In the genomic region with DNA sequence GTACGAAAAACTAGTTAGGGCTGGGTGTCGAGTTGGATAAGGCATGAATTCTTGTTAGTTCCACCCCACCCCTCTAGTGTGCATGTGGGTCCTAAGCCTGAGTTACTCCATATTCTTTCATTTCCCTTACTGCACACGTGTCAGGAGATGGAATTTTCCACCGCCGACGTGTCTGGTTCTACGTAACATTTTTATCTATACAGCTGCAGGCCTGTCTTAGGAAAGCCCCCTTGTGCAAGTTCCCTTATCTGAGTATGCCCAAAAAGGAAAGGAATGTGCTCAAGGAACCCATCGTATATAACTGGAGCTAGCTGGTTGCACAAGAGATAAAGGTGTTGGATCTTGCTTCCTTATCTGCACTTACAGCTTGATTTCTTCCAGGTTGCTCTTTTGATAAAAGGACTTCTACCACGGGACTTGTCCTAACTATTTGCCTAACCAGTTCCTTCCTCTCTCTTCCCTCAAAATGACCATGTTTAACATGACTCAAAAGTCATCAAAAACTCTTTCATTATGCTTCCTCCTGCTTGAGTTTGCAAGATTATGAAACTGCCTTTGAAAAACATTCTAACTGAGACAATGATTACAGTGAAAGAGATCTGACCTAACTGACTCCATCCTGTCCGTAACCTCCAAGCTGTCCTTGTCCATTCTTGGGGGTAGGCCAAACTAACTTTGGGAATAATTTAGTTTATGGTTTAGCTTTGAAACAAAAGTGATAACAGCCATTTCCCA, we compare ENCODE assay signal across 1 cellular context.
TF ChIP-seq lines count a peak whose summit lies in the region.

No MANE protein-coding gene starts in this region.

TF ChIP-seq in HepG2, 621 proteins besides CTCF, POLR2A, EP300 and RAD21 (continued from another document and continues in another):
- TF ChIP-seq, protein P1, sequence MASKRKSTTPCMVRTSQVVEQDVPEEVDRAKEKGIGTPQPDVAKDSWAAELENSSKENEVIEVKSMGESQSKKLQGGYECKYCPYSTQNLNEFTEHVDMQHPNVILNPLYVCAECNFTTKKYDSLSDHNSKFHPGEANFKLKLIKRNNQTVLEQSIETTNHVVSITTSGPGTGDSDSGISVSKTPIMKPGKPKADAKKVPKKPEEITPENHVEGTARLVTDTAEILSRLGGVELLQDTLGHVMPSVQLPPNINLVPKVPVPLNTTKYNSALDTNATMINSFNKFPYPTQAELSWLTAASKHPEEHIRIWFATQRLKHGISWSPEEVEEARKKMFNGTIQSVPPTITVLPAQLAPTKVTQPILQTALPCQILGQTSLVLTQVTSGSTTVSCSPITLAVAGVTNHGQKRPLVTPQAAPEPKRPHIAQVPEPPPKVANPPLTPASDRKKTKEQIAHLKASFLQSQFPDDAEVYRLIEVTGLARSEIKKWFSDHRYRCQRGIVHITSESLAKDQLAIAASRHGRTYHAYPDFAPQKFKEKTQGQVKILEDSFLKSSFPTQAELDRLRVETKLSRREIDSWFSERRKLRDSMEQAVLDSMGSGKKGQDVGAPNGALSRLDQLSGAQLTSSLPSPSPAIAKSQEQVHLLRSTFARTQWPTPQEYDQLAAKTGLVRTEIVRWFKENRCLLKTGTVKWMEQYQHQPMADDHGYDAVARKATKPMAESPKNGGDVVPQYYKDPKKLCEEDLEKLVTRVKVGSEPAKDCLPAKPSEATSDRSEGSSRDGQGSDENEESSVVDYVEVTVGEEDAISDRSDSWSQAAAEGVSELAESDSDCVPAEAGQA (IDR thresholded peaks at IDR 0.05; ENCODE audit: low read depth) = no peak
- TF ChIP-seq, protein P1 (CRISPR knock-in tag; IDR thresholded peaks at IDR 0.05; ENCODE audit: borderline replicate concordance) = peak; percentile 77; the same call in 1 of the 2 replicates
- TF ChIP-seq ZBTB26 (CRISPR knock-in tag; IDR thresholded peaks at IDR 0.05; ENCODE audit: borderline replicate concordance) (0 out of 2 replicates have a peak, but pooled peaks have one; percentile 37), ZNF251 (CRISPR knock-in tag; IDR thresholded peaks at IDR 0.05) (no peak), ARNT (IDR thresholded peaks at IDR 0.05) (no peak), ZBTB21 (CRISPR knock-in tag; IDR thresholded peaks at IDR 0.05) (peak; percentile 46; the same call in 1 of the 2 replicates), HOXA5 (CRISPR knock-in tag; IDR thresholded peaks at IDR 0.05) (peak; percentile 79; the same call in 1 of the 2 replicates), IKZF4 (CRISPR knock-in tag; IDR thresholded peaks at IDR 0.05; ENCODE audit: borderline replicate concordance, low read depth, not compliant biosample characterization) (peak; percentile 17), CEBPB (IDR thresholded peaks at IDR 0.05; ENCODE audit: borderline replicate concordance, low read depth, low read length) (peak; percentile 95), FOXP1 (IDR thresholded peaks at IDR 0.05) (no peak), FOXP1 (CRISPR knock-in tag; IDR thresholded peaks at IDR 0.05) (peak; percentile 56), ZNF782 (CRISPR knock-in tag; IDR thresholded peaks at IDR 0.05; ENCODE audit: borderline replicate concordance) (no peak), ARHGAP35 (CRISPR knock-in tag; IDR thresholded peaks at IDR 0.05; ENCODE audit: borderline replicate concordance) (no peak), DMAP1 (CRISPR knock-in tag; IDR thresholded peaks at IDR 0.05) (peak; percentile 55), CREB1 (IDR thresholded peaks at IDR 0.05) (peak; percentile 47; the same call in 1 of the 2 replicates), CREB1 (CRISPR knock-in tag; IDR thresholded peaks at IDR 0.05) (peak; percentile 88), SOX6 (IDR thresholded peaks at IDR 0.05) (no peak), SOX6 (CRISPR knock-in tag; IDR thresholded peaks at IDR 0.05) (peak; percentile 94), ZNF10 (CRISPR knock-in tag; IDR thresholded peaks at IDR 0.05; ENCODE audit: borderline replicate concordance, low read depth) (no peak), POLR2AphosphoS2 (IDR thresholded peaks at IDR 0.05; ENCODE audit: low read depth, low read length) (no peak), HNRNPLL (IDR thresholded peaks at IDR 0.05; ENCODE audit: low read depth, low read length, poor library complexity, severe bottlenecking) (no peak), FOXJ3 (CRISPR knock-in tag; IDR thresholded peaks at IDR 0.05; ENCODE audit: borderline replicate concordance) (peak; percentile 95; the same call in 1 of the 2 replicates), HDAC1 (CRISPR knock-in tag; IDR thresholded peaks at IDR 0.05) (peak; percentile 32; the same call in 1 of the 2 replicates), KLF15 (CRISPR knock-in tag; IDR thresholded peaks at IDR 0.05; ENCODE audit: borderline replicate concordance) (no peak), ZNF503 (CRISPR knock-in tag; IDR thresholded peaks at IDR 0.05) (peak; percentile 87), ZNF121 (CRISPR knock-in tag; IDR thresholded peaks at IDR 0.05) (peak; percentile 59; the same call in 1 of the 2 replicates), RBAK (CRISPR knock-in tag; IDR thresholded peaks at IDR 0.05) (peak; percentile 7; the same call in 1 of the 2 replicates), ATF7-NPFF (CRISPR knock-in tag; IDR thresholded peaks at IDR 0.05; ENCODE audit: low read depth) (no peak), RAD51 (IDR thresholded peaks at IDR 0.05; ENCODE audit: borderline replicate concordance) (no peak), ZFY (CRISPR knock-in tag; IDR thresholded peaks at IDR 0.05) (peak; percentile 53; the same call in 1 of the 2 replicates), ZNF552 (CRISPR knock-in tag; IDR thresholded peaks at IDR 0.05; ENCODE audit: borderline replicate concordance) (0 out of 2 replicates have a peak, but pooled peaks have one; percentile 29), ZMYM4 (CRISPR knock-in tag; IDR thresholded peaks at IDR 0.05) (peak; percentile 93), FLYWCH1 (CRISPR knock-in tag; IDR thresholded peaks at IDR 0.05) (0 out of 2 replicates have a peak, but pooled peaks have one; percentile 29), EHMT2 (IDR thresholded peaks at IDR 0.05; ENCODE audit: borderline replicate concordance, low read depth, low read length) (peak; percentile 78; the same call in 1 of the 2 replicates)
- TF ChIP-seq, protein P2, sequence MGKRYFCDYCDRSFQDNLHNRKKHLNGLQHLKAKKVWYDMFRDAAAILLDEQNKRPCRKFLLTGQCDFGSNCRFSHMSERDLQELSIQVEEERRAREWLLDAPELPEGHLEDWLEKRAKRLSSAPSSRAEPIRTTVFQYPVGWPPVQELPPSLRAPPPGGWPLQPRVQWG (CRISPR knock-in tag; IDR thresholded peaks at IDR 0.05; ENCODE audit: borderline replicate concordance, low read depth) = no peak
- TF ChIP-seq, protein P3, sequence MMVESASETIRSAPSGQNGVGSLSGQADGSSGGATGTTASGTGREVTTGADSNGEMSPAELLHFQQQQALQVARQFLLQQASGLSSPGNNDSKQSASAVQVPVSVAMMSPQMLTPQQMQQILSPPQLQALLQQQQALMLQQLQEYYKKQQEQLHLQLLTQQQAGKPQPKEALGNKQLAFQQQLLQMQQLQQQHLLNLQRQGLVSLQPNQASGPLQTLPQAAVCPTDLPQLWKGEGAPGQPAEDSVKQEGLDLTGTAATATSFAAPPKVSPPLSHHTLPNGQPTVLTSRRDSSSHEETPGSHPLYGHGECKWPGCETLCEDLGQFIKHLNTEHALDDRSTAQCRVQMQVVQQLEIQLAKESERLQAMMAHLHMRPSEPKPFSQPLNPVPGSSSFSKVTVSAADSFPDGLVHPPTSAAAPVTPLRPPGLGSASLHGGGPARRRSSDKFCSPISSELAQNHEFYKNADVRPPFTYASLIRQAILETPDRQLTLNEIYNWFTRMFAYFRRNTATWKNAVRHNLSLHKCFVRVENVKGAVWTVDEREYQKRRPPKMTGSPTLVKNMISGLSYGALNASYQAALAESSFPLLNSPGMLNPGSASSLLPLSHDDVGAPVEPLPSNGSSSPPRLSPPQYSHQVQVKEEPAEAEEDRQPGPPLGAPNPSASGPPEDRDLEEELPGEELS (CRISPR knock-in tag; IDR thresholded peaks at IDR 0.05) = peak; percentile 88
- TF ChIP-seq, protein P4, sequence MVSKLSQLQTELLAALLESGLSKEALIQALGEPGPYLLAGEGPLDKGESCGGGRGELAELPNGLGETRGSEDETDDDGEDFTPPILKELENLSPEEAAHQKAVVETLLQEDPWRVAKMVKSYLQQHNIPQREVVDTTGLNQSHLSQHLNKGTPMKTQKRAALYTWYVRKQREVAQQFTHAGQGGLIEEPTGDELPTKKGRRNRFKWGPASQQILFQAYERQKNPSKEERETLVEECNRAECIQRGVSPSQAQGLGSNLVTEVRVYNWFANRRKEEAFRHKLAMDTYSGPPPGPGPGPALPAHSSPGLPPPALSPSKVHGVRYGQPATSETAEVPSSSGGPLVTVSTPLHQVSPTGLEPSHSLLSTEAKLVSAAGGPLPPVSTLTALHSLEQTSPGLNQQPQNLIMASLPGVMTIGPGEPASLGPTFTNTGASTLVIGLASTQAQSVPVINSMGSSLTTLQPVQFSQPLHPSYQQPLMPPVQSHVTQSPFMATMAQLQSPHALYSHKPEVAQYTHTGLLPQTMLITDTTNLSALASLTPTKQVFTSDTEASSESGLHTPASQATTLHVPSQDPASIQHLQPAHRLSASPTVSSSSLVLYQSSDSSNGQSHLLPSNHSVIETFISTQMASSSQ (IDR thresholded peaks at IDR 0.05; ENCODE audit: low read depth) = peak; percentile 90
- TF ChIP-seq, protein P4 (CRISPR knock-in tag; IDR thresholded peaks at IDR 0.05; ENCODE audit: borderline replicate concordance) = peak; percentile 96
- TF ChIP-seq, protein P5, sequence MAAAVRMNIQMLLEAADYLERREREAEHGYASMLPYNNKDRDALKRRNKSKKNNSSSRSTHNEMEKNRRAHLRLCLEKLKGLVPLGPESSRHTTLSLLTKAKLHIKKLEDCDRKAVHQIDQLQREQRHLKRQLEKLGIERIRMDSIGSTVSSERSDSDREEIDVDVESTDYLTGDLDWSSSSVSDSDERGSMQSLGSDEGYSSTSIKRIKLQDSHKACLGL (CRISPR knock-in tag; IDR thresholded peaks at IDR 0.05) = no peak
- TF ChIP-seq, protein P6, sequence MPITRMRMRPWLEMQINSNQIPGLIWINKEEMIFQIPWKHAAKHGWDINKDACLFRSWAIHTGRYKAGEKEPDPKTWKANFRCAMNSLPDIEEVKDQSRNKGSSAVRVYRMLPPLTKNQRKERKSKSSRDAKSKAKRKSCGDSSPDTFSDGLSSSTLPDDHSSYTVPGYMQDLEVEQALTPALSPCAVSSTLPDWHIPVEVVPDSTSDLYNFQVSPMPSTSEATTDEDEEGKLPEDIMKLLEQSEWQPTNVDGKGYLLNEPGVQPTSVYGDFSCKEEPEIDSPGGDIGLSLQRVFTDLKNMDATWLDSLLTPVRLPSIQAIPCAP (CRISPR knock-in tag; IDR thresholded peaks at IDR 0.05; ENCODE audit: low read depth) = no peak
- TF ChIP-seq, protein P7, sequence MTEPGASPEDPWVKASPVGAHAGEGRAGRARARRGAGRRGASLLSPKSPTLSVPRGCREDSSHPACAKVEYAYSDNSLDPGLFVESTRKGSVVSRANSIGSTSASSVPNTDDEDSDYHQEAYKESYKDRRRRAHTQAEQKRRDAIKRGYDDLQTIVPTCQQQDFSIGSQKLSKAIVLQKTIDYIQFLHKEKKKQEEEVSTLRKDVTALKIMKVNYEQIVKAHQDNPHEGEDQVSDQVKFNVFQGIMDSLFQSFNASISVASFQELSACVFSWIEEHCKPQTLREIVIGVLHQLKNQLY (CRISPR knock-in tag; IDR thresholded peaks at IDR 0.05) = peak; percentile 78; the same call in 1 of the 2 replicates
